In the genomic region with DNA sequence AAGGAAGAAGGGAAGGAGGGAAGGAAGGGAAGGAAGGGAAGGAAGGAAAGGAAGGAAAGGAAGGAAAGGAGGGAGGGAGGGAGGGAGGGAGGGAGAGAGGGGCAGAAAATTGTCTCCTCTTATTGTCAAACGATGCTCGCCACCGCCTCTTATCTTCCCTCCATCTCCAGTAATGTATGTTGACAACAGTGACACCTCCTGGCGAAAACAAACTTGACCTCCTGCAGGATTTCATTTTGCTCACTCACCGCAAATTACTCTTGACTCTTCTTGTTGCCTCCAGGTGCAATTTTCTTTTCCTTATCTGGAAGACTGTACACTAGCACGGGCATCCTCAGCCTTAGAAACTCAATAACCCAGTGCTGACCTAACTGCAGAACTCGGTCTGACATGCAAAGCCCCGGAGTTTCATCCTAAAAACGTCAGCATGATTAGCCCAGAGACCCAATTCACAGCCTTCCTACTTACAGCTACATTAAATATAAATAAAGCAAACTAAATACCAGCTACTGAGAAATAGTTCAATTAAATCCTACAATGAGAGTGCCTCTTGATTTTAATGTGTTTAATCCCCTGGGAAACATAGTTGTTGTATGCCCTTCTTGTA, we compare ENCODE assay signal across 7 cellular contexts.
DNase-seq lines count a peak whose midpoint lies in the region; ATAC-seq and TF ChIP-seq lines count a peak whose summit lies in the region.

No MANE protein-coding gene starts in this region.

- H3K4me3 ChIP-seq in GM12864 (ENCODE audit: low read depth, low read length) (no peak overlapping the region), Loucy (ENCODE audit: low read length, poor library complexity, severe bottlenecking) (no peak overlapping the region), SJCRH30 (no peak overlapping the region), fibroblast of pulmonary artery (replicated peaks; ENCODE audit: low read depth, low read length) (no peak overlapping the region)

- no peak overlapping the region for H3K27ac ChIP-seq in SJCRH30
- no peak overlapping the region for H3K27ac ChIP-seq in CD4-positive, alpha-beta T cell (ENCODE audit: low read depth, low read length)

- peak; percentile 13 for DNase-seq in GM12864 (ENCODE audit: low read depth)
- peak; percentile 28 to 65 for DNase-seq in SJCRH30
- DNase-seq in fibroblast of pulmonary artery (ENCODE audit: low read depth), result peak; percentile 22
- DNase-seq in retina, result peak; percentile 72
- DNase-seq in CD4-positive, alpha-beta T cell, result no peak

- no peak overlapping the region for H3K27ac Mint-ChIP-seq in CD4-positive, alpha-beta T cell

- H3K9me3 ChIP-seq in Loucy (ENCODE audit: insufficient read depth, low read depth, low read length) (no peaks in the 10 kb centered on the region), SJCRH30 (replicated peaks) (no peaks in the 10 kb centered on the region)
- H3K9me3 ChIP-seq in CD4-positive, alpha-beta T cell (ENCODE audit: control insufficient read depth, low read length), result no peaks in the 10 kb centered on the region

- no peaks in the 10 kb centered on the region for H3K9me3 Mint-ChIP-seq in CD4-positive, alpha-beta T cell

- peaks cover 22% of the 10 kb centered on the region for H3K27me3 Mint-ChIP-seq in CD4-positive, alpha-beta T cell

- TF ChIP-seq CTCF in GM12864 (IDR thresholded peaks at IDR 0.05; ENCODE audit: low read depth, low read length, missing control alignments), result peak; percentile 58
- TF ChIP-seq CTCF in Loucy (conservative IDR thresholded peaks at IDR 0.05; ENCODE audit: low read length), result peak; percentile 67
- peak; percentile 32 for TF ChIP-seq CTCF in fibroblast of pulmonary artery (IDR thresholded peaks at IDR 0.05; ENCODE audit: low read length, missing control alignments)
- no peak for TF ChIP-seq CTCF in CD4-positive, alpha-beta T cell (IDR thresholded peaks at IDR 0.05)

- POLR2A ChIA-PET in CD4-positive, alpha-beta T cell (lab: Charles Lee), result no interaction called here

- CTCF ChIA-PET in CD4-positive, alpha-beta T cell (lab: Charles Lee), result no interaction called here

- H3K36me3 ChIP-seq in Loucy (ENCODE audit: insufficient read depth, low read length) (no peaks in the 10 kb centered on the region), SJCRH30 (no peaks in the 10 kb centered on the region)

- peak; percentile 73 for ATAC-seq in GM21723 (IDR thresholded peaks at IDR 0.05; ENCODE audit: unreplicated experiment)
- ATAC-seq in CD4-positive, alpha-beta T cell (ENCODE audit: poor library complexity), result no peak

- H2AFZ ChIP-seq in Loucy (ENCODE audit: low read length), result no peak overlapping the region; the same call in 1 of the 2 replicates

- intact Hi-C loops in CD4-positive, alpha-beta T cell (cut with DNase I, micrococcal nuclease), result no loop called here

- H3K4me3 Mint-ChIP-seq in CD4-positive, alpha-beta T cell, result no peak overlapping the region

- H3K4me2 ChIP-seq in Loucy (ENCODE audit: low read depth, low read length, poor library complexity, severe bottlenecking), result no peak overlapping the region

- H4K20me1 ChIP-seq in Loucy (ENCODE audit: insufficient read depth, low read length, poor library complexity, severe bottlenecking), result no peaks in the 10 kb centered on the region

- no peaks in the 10 kb centered on the region for H3F3A ChIP-seq in Loucy (ENCODE audit: low read depth)

- H3K27me3 ChIP-seq in Loucy (ENCODE audit: insufficient read depth, low read length, poor library complexity, severe bottlenecking) (no peaks in the 10 kb centered on the region), SJCRH30 (no peaks in the 10 kb centered on the region)
- peaks cover 6% of the 10 kb centered on the region for H3K27me3 ChIP-seq in CD4-positive, alpha-beta T cell (ENCODE audit: control insufficient read depth, insufficient read depth, low read length)

- H3K4me1 Mint-ChIP-seq in CD4-positive, alpha-beta T cell (ENCODE audit: low read depth), result no peaks in the 10 kb centered on the region

- H3K79me2 ChIP-seq in Loucy (ENCODE audit: insufficient read depth, low read length), result no peaks in the 10 kb centered on the region

- H3K9ac ChIP-seq in Loucy (ENCODE audit: low read depth, low read length, poor library complexity, severe bottlenecking), result peak overlapping the region; percentile 11

- no peaks in the 10 kb centered on the region for H3K36me3 Mint-ChIP-seq in CD4-positive, alpha-beta T cell (ENCODE audit: low read depth)

- H3K9me2 ChIP-seq in Loucy (replicated peaks; ENCODE audit: low read depth, low read length), result no peaks in the 10 kb centered on the region

- H3K4me1 ChIP-seq in Loucy (ENCODE audit: insufficient read depth, low read length, poor library complexity, severe bottlenecking) (peaks cover 14% of the 10 kb centered on the region), SJCRH30 (no peaks in the 10 kb centered on the region)

Comparison
In these comparisons a context has a peak if more than half of its experiments do, and no peak if none do; other contexts are left out.
1. DNase-seq: peak in GM12864 (single experiment), SJCRH30 (2 of 2), fibroblast of pulmonary artery (single experiment) and retina (single experiment); none in CD4-positive, alpha-beta T cell (0 of 10).